ENCODE assay signal across 6 cellular contexts in the genomic region with DNA sequence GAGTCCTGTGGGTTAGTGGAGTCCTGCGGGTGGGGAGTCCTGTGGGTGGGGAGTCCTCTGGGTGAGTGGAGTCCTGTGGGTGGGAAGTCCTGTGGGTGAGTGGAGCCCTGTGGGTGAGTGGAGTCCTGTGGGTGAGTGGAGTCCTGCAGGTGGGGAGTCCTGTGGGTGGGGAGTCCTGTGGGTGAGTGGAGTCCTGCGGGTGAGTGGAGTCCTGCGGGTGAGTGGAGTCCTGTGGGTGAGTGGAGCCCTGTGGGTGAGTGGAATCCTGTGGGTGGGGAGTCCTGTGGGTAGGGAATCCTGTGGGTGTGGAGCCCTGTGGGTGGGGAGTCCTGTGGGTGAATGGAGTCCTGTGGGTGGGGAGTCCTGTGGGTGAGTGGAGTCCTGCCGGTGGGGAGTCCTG. TPM values are rescaled to one million over a fixed set of nuclear protein-coding genes. Genes with fewer than 3 reads are reported as not detected.
"Had no signal": no experiment of that assay in that cellular context is flagged by ENCODE, and none has a peak within 500 bp of the region (broad histone marks: within the 10 kb centered on the region; RNA-seq: fewer than 3 reads in every experiment).

No MANE protein-coding gene starts in this region.

RNA-seq across cellular contexts. Expression of a gene that starts 19.0 kb away (rescaled TPM):
- total RNA-seq: GM23338, H4, H7, HT1080, IMR-90, K562 had no signal
- polyA plus RNA-seq: GM23338, IMR-90, K562 had no signal
